24 cellular contexts compared by ENCODE assay signal in the genomic region with DNA sequence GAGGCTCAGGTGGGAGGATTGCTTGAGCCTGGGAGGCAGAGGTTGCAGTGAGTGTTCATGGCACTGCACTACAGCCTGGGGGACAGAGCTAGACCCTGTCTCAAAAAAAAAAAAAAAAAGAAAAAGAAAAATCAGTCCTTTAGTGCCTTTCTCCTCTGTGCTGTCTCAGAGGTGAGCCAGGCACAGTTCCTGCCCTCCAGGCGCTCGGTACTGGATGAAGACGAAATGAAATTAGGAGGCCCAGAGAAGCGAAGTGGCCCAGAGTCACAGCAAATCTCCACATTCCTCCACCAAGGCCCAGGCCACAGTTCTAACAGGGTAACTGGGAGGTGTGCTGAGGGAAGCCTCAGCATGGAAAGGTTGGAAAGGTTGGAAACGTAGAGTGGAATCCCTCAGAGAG.
"Had no signal": no experiment of that assay in that cellular context is flagged by ENCODE, and none has a peak within 500 bp of the region (broad histone marks: within the 10 kb centered on the region; RNA-seq: fewer than 3 reads in every experiment).

No MANE protein-coding gene starts in this region.

- H3K9me3 ChIP-seq: adrenal gland, esophagus muscularis mucosa, spleen, tibial artery had no signal

- H3K4me3 ChIP-seq: adrenal gland, esophagus muscularis mucosa, hepatocyte, spleen, tibial artery had no signal

- H3K4me3 Mint-ChIP-seq: activated CD4-positive, alpha-beta T cell treated with anti-CD3 and anti-CD28 coated beads, Interleukin-2, amount 10 ng/mL, durations not matched to agents 7 days and 5 days; activated CD8-positive, alpha-beta T cell treated with anti-CD3 and anti-CD28 coated beads, Interleukin-2, amount 10 ng/mL, durations not matched to agents 7 days and 5 days; activated naive CD8-positive, alpha-beta T cell; T-cell; T-helper 2 cell treated with Interferon-gamma antibody and Interleukin-4, amounts not matched to agents 5 μg/mL and 100 μg/mL, for 36 hours had no signal

- DNase-seq: activated CD4-positive, alpha-beta T cell treated with anti-CD3 and anti-CD28 coated beads, Interleukin-2, amount 10 ng/mL, durations not matched to agents 7 days and 5 days; activated CD4-positive, CD25-positive, alpha-beta regulatory T cell treated with anti-CD3 and anti-CD28 coated beads, Interleukin-2, amount 50 U/mL, for 72 hours; activated CD8-positive, alpha-beta T cell treated with anti-CD3 and anti-CD28 coated beads, Interleukin-2, amount 10 ng/mL, durations not matched to agents 7 days and 5 days; activated gamma-delta T cell treated with Interleukin-2 at 50 U/mL for 16 hours; activated T-cell treated with anti-CD3 and anti-CD28 coated beads, Interleukin-2, amount 50 U/mL, for 1 hour; adrenal gland; dermis blood vessel endothelial cell; effector memory CD4-positive, alpha-beta T cell; glutamatergic neuron; left ventricle myocardium superior; retina; spleen; stimulated activated CD4-positive, alpha-beta T cell treated with anti-CD3 and anti-CD28 coated beads, Interleukin-4, amount 100 ng/mL, for 1 hour; stimulated activated naive CD4-positive, alpha-beta T cell; T-cell; tibial artery; WERI-Rb-1 had no signal

- H3K79me2 ChIP-seq: hepatocyte had no signal

- H3K36me3 ChIP-seq: adrenal gland, spleen had no signal

- H3K27ac Mint-ChIP-seq: activated CD4-positive, alpha-beta T cell treated with anti-CD3 and anti-CD28 coated beads, Interleukin-2, amount 10 ng/mL, durations not matched to agents 7 days and 5 days; activated CD8-positive, alpha-beta T cell treated with anti-CD3 and anti-CD28 coated beads, Interleukin-2, amount 10 ng/mL, durations not matched to agents 7 days and 5 days; activated naive CD8-positive, alpha-beta T cell; T-helper 2 cell treated with Interferon-gamma antibody and Interleukin-4, amounts not matched to agents 5 μg/mL and 100 μg/mL, for 36 hours had no signal

- H3K36me3 Mint-ChIP-seq: activated naive CD8-positive, alpha-beta T cell had no signal

- H3K27me3 ChIP-seq: adrenal gland, esophagus muscularis mucosa, hepatocyte, tibial artery had no signal

- H3K27ac ChIP-seq: adrenal gland, hepatocyte, spleen, tibial artery, WERI-Rb-1 had no signal

- H3K27me3 Mint-ChIP-seq: activated CD4-positive, alpha-beta T cell treated with anti-CD3 and anti-CD28 coated beads, Interleukin-2, amount 10 ng/mL, durations not matched to agents 7 days and 5 days; activated naive CD8-positive, alpha-beta T cell; T-cell had no signal

- H2AFZ ChIP-seq: hepatocyte had no signal

- FAIRE-seq: endothelial cell of umbilical vein, frontal cortex had no signal

- H3K4me2 ChIP-seq: hepatocyte had no signal

- H3K9me3 Mint-ChIP-seq: activated CD4-positive, alpha-beta T cell treated with anti-CD3 and anti-CD28 coated beads, Interleukin-2, amount 10 ng/mL, durations not matched to agents 7 days and 5 days; T-cell; T-helper 2 cell treated with Interferon-gamma antibody and Interleukin-4, amounts not matched to agents 5 μg/mL and 100 μg/mL, for 36 hours had no signal

- ATAC-seq: activated CD8-positive, alpha-beta T cell treated with anti-CD3 and anti-CD28 coated beads, Interleukin-2, amount 10 ng/mL, durations not matched to agents 7 days and 5 days; left ventricle myocardium superior; SK-N-SH treated with all-trans-retinoic acid at 6 μM for 48 hours; T-cell had no signal
